6 cellular contexts compared by ENCODE assay signal in the genomic region with DNA sequence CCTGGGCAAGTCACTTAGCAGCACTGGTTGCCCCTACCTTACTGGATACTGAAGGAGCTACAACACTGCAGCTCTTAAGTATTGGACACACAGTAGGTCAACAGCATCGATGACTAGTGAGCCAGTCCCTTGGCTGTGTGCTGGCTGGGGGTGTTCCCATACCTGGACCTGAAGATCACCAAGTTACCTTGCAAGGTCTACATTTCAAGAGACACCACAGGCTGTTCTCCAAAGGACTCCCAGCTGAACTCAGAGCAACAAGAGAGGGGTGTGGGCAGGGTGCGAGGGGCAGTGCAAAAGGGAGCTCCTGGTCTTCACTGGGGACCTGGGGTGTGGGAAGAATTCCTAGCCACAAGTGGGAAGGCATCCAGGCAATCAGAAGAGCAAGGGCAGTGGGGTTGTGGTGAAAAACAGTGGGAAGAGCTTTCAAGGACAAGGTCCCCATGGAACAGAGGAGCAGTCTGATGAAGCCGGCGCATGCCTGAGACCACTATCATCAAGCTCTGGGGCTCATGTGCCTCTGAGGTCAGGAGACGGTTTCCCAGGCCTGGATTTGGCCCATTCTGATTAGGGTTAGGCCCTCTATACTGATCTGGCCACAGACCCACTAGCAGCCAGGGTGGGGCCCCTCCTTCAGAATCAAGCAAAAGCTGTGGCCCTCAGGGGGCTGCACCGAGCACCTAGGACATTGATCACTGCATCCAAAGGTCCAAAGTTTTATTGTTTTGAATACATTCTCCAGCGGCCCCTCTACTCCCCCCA. TPM values are rescaled to one million over a fixed set of nuclear protein-coding genes. Genes with fewer than 3 reads are reported as not detected.
DNase-seq lines count a peak whose midpoint lies in the region; ATAC-seq and TF ChIP-seq lines count a peak whose summit lies in the region.

No MANE protein-coding gene starts in this region.

- H3K4me2 ChIP-seq in OCI-LY3 (ENCODE audit: low read length), result peak overlapping the region; percentile 28; the same call in 1 of the 2 replicates

- H3K4me3 ChIP-seq in OCI-LY3 (ENCODE audit: low read length), result no peak overlapping the region
- no peak overlapping the region for H3K4me3 ChIP-seq in coronary artery
- no peak overlapping the region for H3K4me3 ChIP-seq in gastrocnemius medialis

- TF ChIP-seq CTCF in OCI-LY3 (IDR thresholded peaks at IDR 0.05; ENCODE audit: low read depth, low read length) (no peak), coronary artery (IDR thresholded peaks at IDR 0.05) (no peak), gastrocnemius medialis (IDR thresholded peaks at IDR 0.05 in 4 of 5, conservative IDR thresholded peaks at IDR 0.05 in 1 of 5) (no peak)

- H4K20me1 ChIP-seq in OCI-LY3 (ENCODE audit: insufficient read depth, low read length), result peaks cover 23% of the 10 kb centered on the region

- DNase-seq in coronary artery (ENCODE audit: low spot score) (no peak), gastrocnemius medialis (no peak)
- no peak for DNase-seq in effector CD4-positive, alpha-beta T cell

- H3K9ac ChIP-seq in OCI-LY3 (ENCODE audit: low read length), result no peak overlapping the region

- H3K36me3 ChIP-seq in OCI-LY3 (replicated peaks; ENCODE audit: low read depth, low read length) (peaks cover 15% of the 10 kb centered on the region), gastrocnemius medialis (no peaks in the 10 kb centered on the region)

- H3K27ac ChIP-seq in OCI-LY3 (ENCODE audit: low read length) (peak overlapping the region; percentile 13; the same call in 1 of the 2 replicates), coronary artery (peak overlapping the region; percentile 43 to 71), gastrocnemius medialis (peak overlapping the region in 3 of 4 donors; percentile 29 to 95 (median 41))

- in situ Hi-C loops in gastrocnemius medialis (cut with MboI; ENCODE audit: low sequenced_read_pairs in 4 of 4), result loop anchor here in 1 of 4 donors (10.0 kb wide), 1 partner anchor 78 kb away; a partner anchor contains a TSS

- peaks cover 37% of the 10 kb centered on the region for H3K79me2 ChIP-seq in OCI-LY3 (ENCODE audit: low read length)

- H2AFZ ChIP-seq in OCI-LY3 (ENCODE audit: low read depth, low read length), result no peak overlapping the region

- no peak for TF ChIP-seq POLR2A in gastrocnemius medialis (IDR thresholded peaks at IDR 0.05)

- H3K27me3 ChIP-seq in OCI-LY3 (ENCODE audit: low read depth, low read length) (no peaks in the 10 kb centered on the region), gastrocnemius medialis (no peaks in the 10 kb centered on the region)

- intact Hi-C loops in gastrocnemius medialis (cut with DNase I; ENCODE audit: low total_unique reads), result loop anchor here (1.0 to 10.0 kb wide), 3 partner anchors 49 to 292 kb away; a partner anchor contains a TSS

- H3K9me3 ChIP-seq in OCI-LY3 (ENCODE audit: insufficient read depth, low read length) (no peaks in the 10 kb centered on the region), gastrocnemius medialis (no peaks in the 10 kb centered on the region)

- ATAC-seq in gastrocnemius medialis (no peak), GM19455 (IDR thresholded peaks at IDR 0.05; ENCODE audit: unreplicated experiment) (no peak), GM21515 (IDR thresholded peaks at IDR 0.05; ENCODE audit: unreplicated experiment) (no peak)

- H3K4me1 ChIP-seq in OCI-LY3 (ENCODE audit: low read length) (peaks cover 23% of the 10 kb centered on the region), gastrocnemius medialis (peaks cover 40% of the 10 kb centered on the region in 2 donors)

RNA-seq across cellular contexts. Expression of a gene that starts 4.6 kb away (rescaled TPM):
- 10 to 100 TPM; 24.2 to 48.0 (median 40.1) TPM for total RNA-seq in gastrocnemius medialis

RNA-seq across cellular contexts. Expression of a gene that starts 7.9 kb away (rescaled TPM):
- 10 to 100 TPM; 14.0 to 26.7 (median 14.8) TPM for total RNA-seq in gastrocnemius medialis

RNA-seq across cellular contexts. Expression of a gene that starts 22.0 kb away (rescaled TPM):
- total RNA-seq in gastrocnemius medialis, result 10 to 100 TPM; 15.2 to 52.2 (median 41.5) TPM

RNA-seq across cellular contexts. Expression of a gene that starts 26.9 kb away (rescaled TPM):
- 1 to 10 TPM; 3.3 to 5.8 (median 4.9) TPM for total RNA-seq in gastrocnemius medialis

RNA-seq across cellular contexts. Expression of a gene that starts 29.6 kb away (rescaled TPM):
- total RNA-seq in gastrocnemius medialis, result 10 to 100 TPM; 22.5 to 33.6 (median 29.2) TPM
